In the genomic region with DNA sequence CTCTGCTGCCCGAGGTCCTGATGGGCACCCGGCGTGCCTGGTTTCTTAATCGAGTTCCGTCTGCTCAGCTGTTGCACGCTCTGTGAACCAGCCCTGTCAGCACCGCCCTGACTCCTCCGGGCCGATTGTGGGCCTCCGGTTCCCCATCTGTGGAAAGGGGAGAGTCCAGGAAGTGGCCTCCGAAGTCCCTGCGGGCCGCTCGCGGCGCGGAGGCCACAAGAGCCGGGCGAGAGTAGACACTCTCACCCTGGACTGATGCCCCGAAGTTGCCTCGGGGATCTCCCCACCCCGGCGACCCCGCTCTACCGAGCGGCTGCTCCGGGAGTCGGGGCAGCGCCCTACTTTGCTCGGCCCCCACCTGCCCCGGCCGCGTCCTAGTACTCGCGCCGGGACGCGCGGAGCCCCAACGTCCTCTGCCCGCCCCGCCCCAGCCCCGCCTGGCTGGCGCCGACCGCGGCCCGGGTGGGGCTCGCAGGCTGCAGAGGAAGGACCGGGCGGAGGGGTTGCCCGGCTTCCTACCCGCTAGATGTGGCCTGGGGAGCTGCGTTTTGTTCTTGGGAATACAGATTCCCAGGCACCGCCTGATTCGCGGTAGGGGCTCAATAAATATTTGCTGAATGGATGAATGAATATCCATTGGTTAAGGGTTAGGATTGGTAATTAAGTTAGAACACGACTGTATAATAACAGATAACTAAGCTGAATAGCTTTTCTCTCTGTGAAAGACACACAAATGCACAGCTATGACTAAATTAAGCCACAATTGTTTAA, we compare ENCODE assay signal across 8 cellular contexts. TPM values are rescaled to one million over a fixed set of nuclear protein-coding genes. Genes with fewer than 3 reads are reported as not detected.
DNase-seq lines count a peak whose midpoint lies in the region; ATAC-seq and FAIRE-seq lines count a peak whose summit lies in the region.

No MANE protein-coding gene starts in this region.

- FAIRE-seq in HTR-8/SVneo (lab: Jason Lieb, UNC), result no peak

- no peaks in the 10 kb centered on the region for H3K27me3 ChIP-seq in muscle layer of duodenum (ENCODE audit: low read depth, low read length)
- H3K27me3 ChIP-seq in stomach smooth muscle (ENCODE audit: control insufficient read depth in 1 of 2, insufficient read depth in 2 of 2, low read length in 2 of 2), result no peaks in the 10 kb centered on the region

- ATAC-seq in GM21447 (IDR thresholded peaks at IDR 0.05; ENCODE audit: unreplicated experiment), result peak; percentile 36
- ATAC-seq in activated T-cell treated with anti-CD3 and anti-CD28 coated beads, Interleukin-2, amount 50 U/mL, for 4 hours, result peak; percentile 11 to 25
- peak; percentile 60 for ATAC-seq in esophagus mucosa

- H3K27me3 Mint-ChIP-seq in activated T-cell treated with anti-CD3 and anti-CD28 coated beads, Interleukin-2, amount 50 U/mL, for 4 hours (ENCODE audit: low read depth), result no peaks in the 10 kb centered on the region

- peak overlapping the region; percentile 87 for H3K4me3 Mint-ChIP-seq in activated T-cell treated with anti-CD3 and anti-CD28 coated beads, Interleukin-2, amount 50 U/mL, for 4 hours

- DNase-seq in DMS53 (lab: John Stamatoyannopoulos, UW), result peak; percentile 83
- peak; percentile 22 for DNase-seq in HTR-8/SVneo (ENCODE audit: insufficient read length, low spot score)
- peak; percentile 73 for DNase-seq in NOMO-1 treated with DMSO at 0.1 percent for 48 hours (lab: John Stamatoyannopoulos, UW; ENCODE audit: unreplicated experiment)
- DNase-seq in activated T-cell treated with anti-CD3 and anti-CD28 coated beads, Interleukin-2, amount 50 U/mL, for 4 hours, result peak; percentile 17

- peaks cover 6 to 26% of the 10 kb centered on the region in 2 donors for H3K4me1 ChIP-seq in muscle layer of duodenum (ENCODE audit: control insufficient read depth in 1 of 2, insufficient read depth in 2 of 2, low read length in 2 of 2)
- peaks cover 19% of the 10 kb centered on the region for H3K4me1 ChIP-seq in stomach smooth muscle (ENCODE audit: control insufficient read depth, insufficient read depth, low read length)

- no peaks in the 10 kb centered on the region for H3K36me3 Mint-ChIP-seq in activated T-cell treated with anti-CD3 and anti-CD28 coated beads, Interleukin-2, amount 50 U/mL, for 4 hours (ENCODE audit: insufficient read depth)

- H3K4me1 Mint-ChIP-seq in activated T-cell treated with anti-CD3 and anti-CD28 coated beads, Interleukin-2, amount 50 U/mL, for 4 hours (ENCODE audit: low read depth), result peaks cover 27% of the 10 kb centered on the region

- H3K9me3 Mint-ChIP-seq in activated T-cell treated with anti-CD3 and anti-CD28 coated beads, Interleukin-2, amount 50 U/mL, for 4 hours, result no peaks in the 10 kb centered on the region

- peak overlapping the region; percentile 79 to 90 for H3K9ac ChIP-seq in stomach smooth muscle (ENCODE audit: low read length in 2 of 2)

- H3K36me3 ChIP-seq in muscle layer of duodenum (ENCODE audit: control insufficient read depth in 1 of 2, insufficient read depth in 2 of 2, low read length in 2 of 2) (no peaks in the 10 kb centered on the region), stomach smooth muscle (ENCODE audit: control insufficient read depth in 2 of 2, insufficient read depth in 2 of 2, low read length in 2 of 2) (no peaks in the 10 kb centered on the region)

- peak overlapping the region; percentile 78 for H3K27ac ChIP-seq in muscle layer of duodenum (ENCODE audit: low read length)
- peak overlapping the region; percentile 95 for H3K27ac ChIP-seq in stomach smooth muscle (ENCODE audit: low read length)

- H3K4me3 ChIP-seq in muscle layer of duodenum (ENCODE audit: low read depth in 1 of 2, low read length in 2 of 2), result peak overlapping the region; percentile 70 to 97
- peak overlapping the region; percentile 79 to 83 for H3K4me3 ChIP-seq in stomach smooth muscle (ENCODE audit: low read length in 2 of 2)

- no peaks in the 10 kb centered on the region for H3K9me3 ChIP-seq in muscle layer of duodenum (ENCODE audit: control insufficient read depth in 1 of 2, low read length in 2 of 2)
- no peaks in the 10 kb centered on the region for H3K9me3 ChIP-seq in stomach smooth muscle (ENCODE audit: control insufficient read depth in 2 of 2, low read length in 2 of 2)

RNA-seq across cellular contexts. Expression of a gene that starts 0.9 kb away (rescaled TPM):
- total RNA-seq in activated T-cell treated with anti-CD3 and anti-CD28 coated beads, Interleukin-2, amount 50 U/mL, for 4 hours, result 10 to 100 TPM; 28.9 to 34.6 (median 30.0) TPM
- 2.8 TPM for total RNA-seq in esophagus mucosa

RNA-seq across cellular contexts. Expression of a gene that starts 30.9 kb away (rescaled TPM):
- total RNA-seq in activated T-cell treated with anti-CD3 and anti-CD28 coated beads, Interleukin-2, amount 50 U/mL, for 4 hours, result 10 to 100 TPM in 2 of 3 donors, 1 to 10 TPM in 1; 8.8 to 15.2 (median 10.3) TPM
- total RNA-seq in esophagus mucosa, result 1.2 TPM

RNA-seq across cellular contexts. Expression of a gene that starts 35.6 kb away (rescaled TPM):
- 1 to 10 TPM; 3.5 to 7.2 (median 4.4) TPM for total RNA-seq in activated T-cell treated with anti-CD3 and anti-CD28 coated beads, Interleukin-2, amount 50 U/mL, for 4 hours
- 14.9 TPM for total RNA-seq in esophagus mucosa

Comparison
In these comparisons a context has a peak if more than half of its experiments do, and no peak if none do; other contexts are left out.
1. Peak in every context shown above with its lines: DNase-seq, ATAC-seq, H3K4me3 ChIP-seq and H3K27ac ChIP-seq.
2. DNase-seq: peak in every context shown above with its lines; median percentile 83 in DMS53; 73 in NOMO-1 treated with DMSO at 0.1 percent for 48 hours; 22 in HTR-8/SVneo; 17 in activated T-cell treated with anti-CD3 and anti-CD28 coated beads, Interleukin-2, amount 50 U/mL, for 4 hours.